ENCODE assay signal across 8 cellular contexts in the genomic region with DNA sequence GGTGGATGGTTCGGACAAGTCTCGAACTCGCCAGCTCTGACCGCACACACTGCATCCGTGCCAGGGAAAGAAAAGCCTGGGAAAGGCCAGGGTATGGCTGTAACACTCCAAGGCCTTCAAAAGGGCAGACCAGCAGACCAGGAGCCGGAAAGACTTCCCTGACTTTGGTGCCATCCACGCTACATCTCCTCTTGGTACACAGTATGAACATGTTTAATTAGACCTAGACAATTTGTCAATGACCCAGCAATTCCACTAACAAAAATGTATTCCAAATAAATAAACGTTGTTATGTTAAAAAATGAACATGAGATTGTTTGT. TPM values are rescaled to one million over a fixed set of nuclear protein-coding genes. Genes with fewer than 3 reads are reported as not detected.
DNase-seq lines count a peak whose midpoint lies in the region; ATAC-seq and TF ChIP-seq lines count a peak whose summit lies in the region.

No MANE protein-coding gene starts in this region.

- ATAC-seq in HCT116 (no peak; the same call in 1 of the 2 replicates), GM18520 (IDR thresholded peaks at IDR 0.05; ENCODE audit: unreplicated experiment) (no peak), GM21367 (IDR thresholded peaks at IDR 0.05; ENCODE audit: unreplicated experiment) (no peak)
- ATAC-seq in activated CD8-positive, alpha-beta T cell treated with anti-CD3 and anti-CD28 coated beads, Interleukin-2, amount 10 ng/mL, durations not matched to agents 7 days and 5 days: no peak
- ATAC-seq in stimulated activated effector memory CD8-positive, alpha-beta T cell treated with anti-CD3 and anti-CD28 coated beads, Interleukin-12 subunit alpha, Interleukin-12 subunit beta, amount 100 ng/mL, for 72 hours: no peak

- H3K9ac ChIP-seq in HCT116 (ENCODE audit: low read length): peak overlapping the region; percentile 74

- BruUV-seq in HCT116 (replicated peaks; lab: Mats Ljungman, UMichigan): TSS peak; percentile 99

- H3K9me2 ChIP-seq in HCT116 (ENCODE audit: insufficient read depth): no peaks in the 10 kb centered on the region

- intact Hi-C loops in HCT116 (cut with micrococcal nuclease): loop anchor here (1.0 kb wide), 1 partner anchor 14 kb away; no protein-coding TSS in a partner anchor

- no peak for TF ChIP-seq POLR2A in HCT116 (IDR thresholded peaks at IDR 0.05; ENCODE audit: borderline replicate concordance, extremely low read depth, insufficient read depth, insufficient read length)

- H3K79me2 ChIP-seq in HCT116 (ENCODE audit: insufficient read depth, low read length): peaks cover 8% of the 10 kb centered on the region; the same call in 1 of the 2 replicates

- H3K36me3 Mint-ChIP-seq in activated CD8-positive, alpha-beta T cell treated with anti-CD3 and anti-CD28 coated beads, Interleukin-2, amount 10 ng/mL, durations not matched to agents 7 days and 5 days (ENCODE audit: low read depth): no peaks in the 10 kb centered on the region
- peaks cover 17% of the 10 kb centered on the region for H3K36me3 Mint-ChIP-seq in stimulated activated effector memory CD8-positive, alpha-beta T cell treated with anti-CD3 and anti-CD28 coated beads, Interleukin-12 subunit alpha, Interleukin-12 subunit beta, amount 100 ng/mL, for 72 hours

- peaks cover 5% of the 10 kb centered on the region for H3K27me3 Mint-ChIP-seq in activated CD8-positive, alpha-beta T cell treated with anti-CD3 and anti-CD28 coated beads, Interleukin-2, amount 10 ng/mL, durations not matched to agents 7 days and 5 days (ENCODE audit: low read depth)

- H3K4me1 ChIP-seq in HCT116 (ENCODE audit: control insufficient read depth in 1 of 2, insufficient read depth in 2 of 2, low read length in 2 of 2): peaks cover 14 to 31% of the 10 kb centered on the region in 2 experiments

- DNase-seq in HCT116 (ENCODE audit: low read depth, low spot score) (no peak), dedifferentiated amniotic fluid mesenchymal stem cell (ENCODE audit: extremely low spot score) (no peak), H4 (ENCODE audit: low spot score) (no peak)
- DNase-seq in activated CD8-positive, alpha-beta T cell treated with anti-CD3 and anti-CD28 coated beads, Interleukin-2, amount 10 ng/mL, durations not matched to agents 7 days and 5 days: no peak
- no peak for DNase-seq in stimulated activated effector memory CD8-positive, alpha-beta T cell treated with anti-CD3 and anti-CD28 coated beads, Interleukin-12 subunit alpha, Interleukin-12 subunit beta, amount 100 ng/mL, for 72 hours (ENCODE audit: low spot score in 2 of 2)

- H3K9me3 Mint-ChIP-seq in activated CD8-positive, alpha-beta T cell treated with anti-CD3 and anti-CD28 coated beads, Interleukin-2, amount 10 ng/mL, durations not matched to agents 7 days and 5 days (ENCODE audit: insufficient read depth): no peaks in the 10 kb centered on the region
- H3K9me3 Mint-ChIP-seq in stimulated activated effector memory CD8-positive, alpha-beta T cell treated with anti-CD3 and anti-CD28 coated beads, Interleukin-12 subunit alpha, Interleukin-12 subunit beta, amount 100 ng/mL, for 72 hours: no peaks in the 10 kb centered on the region

- H2AFZ ChIP-seq in HCT116 (ENCODE audit: low read depth, low read length, poor library complexity, severe bottlenecking): peak overlapping the region; percentile 68

- POLR2A ChIA-PET in HCT116 (lab: Charles Lee): interaction anchor here (0.9 to 1.2 kb wide), 5 partner anchors 8 to 58 kb away, joined by 3 to 14 read pairs (median 4); partner anchors contain the start of gene LSM12
- POLR2A ChIA-PET in activated CD8-positive, alpha-beta T cell treated with anti-CD3 and anti-CD28 coated beads, Interleukin-2, amount 10 ng/mL, durations not matched to agents 7 days and 5 days (lab: Charles Lee): interaction anchor here (0.6 to 4.2 kb wide), 15 partner anchors 9 to 1187 kb away, joined by 3 to 33 read pairs (median 4); partner anchors contain the start of genes HROB, LSM12, TMEM101 and TMUB2

- H4K20me1 ChIP-seq in HCT116 (ENCODE audit: insufficient read depth): no peaks in the 10 kb centered on the region

- H3K27ac Mint-ChIP-seq in activated CD8-positive, alpha-beta T cell treated with anti-CD3 and anti-CD28 coated beads, Interleukin-2, amount 10 ng/mL, durations not matched to agents 7 days and 5 days: peak overlapping the region; percentile 98
- H3K27ac Mint-ChIP-seq in stimulated activated effector memory CD8-positive, alpha-beta T cell treated with anti-CD3 and anti-CD28 coated beads, Interleukin-12 subunit alpha, Interleukin-12 subunit beta, amount 100 ng/mL, for 72 hours: peak overlapping the region; percentile 96

- H3K4me3 ChIP-seq in HCT116 (replicated peaks in 1 of 2; ENCODE audit: low read depth in 1 of 2, low read length in 2 of 2) (peak overlapping the region; percentile 56 to 65), iPS-11a (ENCODE audit: low read depth, low read length) (peak overlapping the region; percentile 75)

- H3K9me3 ChIP-seq in HCT116 (ENCODE audit: control insufficient read depth in 1 of 2, insufficient read depth in 1 of 2, low read depth in 1 of 2, low read length in 2 of 2): no peaks in the 10 kb centered on the region

- CTCF ChIA-PET in HCT116 (lab: Charles Lee): interaction anchor here (0.9 to 2.4 kb wide), 7 partner anchors 9 to 44 kb away, joined by 3 to 13 read pairs (median 9); no protein-coding TSS in a partner anchor
- CTCF ChIA-PET in activated CD8-positive, alpha-beta T cell treated with anti-CD3 and anti-CD28 coated beads, Interleukin-2, amount 10 ng/mL, durations not matched to agents 7 days and 5 days (lab: Charles Lee): interaction anchor here (0.9 to 2.6 kb wide), 25 partner anchors 8 to 244 kb away, joined by 3 to 20 read pairs (median 5); partner anchors contain the start of genes GRN and TMUB2

- TF ChIP-seq CTCF in HCT116 (IDR thresholded peaks at IDR 0.05 in 2 of 3, conservative IDR thresholded peaks at IDR 0.05 in 1 of 3; ENCODE audit: borderline replicate concordance in 1 of 3, insufficient read depth in 1 of 3, low read depth in 2 of 3, low read length in 2 of 3): no peak

- H3K36me3 ChIP-seq in HCT116 (ENCODE audit: control insufficient read depth in 1 of 2, insufficient read depth in 2 of 2, low read length in 2 of 2): no peaks in the 10 kb centered on the region

- H3K27me3 ChIP-seq in HCT116 (ENCODE audit: insufficient read depth, low read length): no peaks in the 10 kb centered on the region

- H3K4me3 Mint-ChIP-seq in activated CD8-positive, alpha-beta T cell treated with anti-CD3 and anti-CD28 coated beads, Interleukin-2, amount 10 ng/mL, durations not matched to agents 7 days and 5 days: peak overlapping the region; percentile 90
- peak overlapping the region; percentile 90 for H3K4me3 Mint-ChIP-seq in stimulated activated effector memory CD8-positive, alpha-beta T cell treated with anti-CD3 and anti-CD28 coated beads, Interleukin-12 subunit alpha, Interleukin-12 subunit beta, amount 100 ng/mL, for 72 hours

- peak overlapping the region; percentile 66 for H3K27ac ChIP-seq in HCT116 (ENCODE audit: low read depth, low read length)

- H3K4me1 Mint-ChIP-seq in activated CD8-positive, alpha-beta T cell treated with anti-CD3 and anti-CD28 coated beads, Interleukin-2, amount 10 ng/mL, durations not matched to agents 7 days and 5 days (ENCODE audit: low read depth): peaks cover 16% of the 10 kb centered on the region
- peaks cover 35% of the 10 kb centered on the region for H3K4me1 Mint-ChIP-seq in stimulated activated effector memory CD8-positive, alpha-beta T cell treated with anti-CD3 and anti-CD28 coated beads, Interleukin-12 subunit alpha, Interleukin-12 subunit beta, amount 100 ng/mL, for 72 hours

- TF ChIP-seq RAD21 in HCT116 (IDR thresholded peaks at IDR 0.05; ENCODE audit: low read depth): no peak

- RAD21 ChIA-PET in HCT116 (lab: Charles Lee; ENCODE audit: low non-redundant PET in 1 of 2, low total read pairs in 2 of 2, uncharacterized antibody in 2 of 2, unreplicated experiment in 2 of 2): interaction anchor here (0.9 to 1.3 kb wide), 3 partner anchors 14 to 41 kb away, joined by 3 to 4 read pairs (median 4); no protein-coding TSS in a partner anchor

- peak overlapping the region; percentile 82 for H3K4me2 ChIP-seq in HCT116 (ENCODE audit: low read length)

TF ChIP-seq in HCT116, 20 proteins besides CTCF, POLR2A, EP300 and RAD21 (continues in another document):
- peak; percentile 2; the same call in 1 of the 2 replicates for TF ChIP-seq ZFX (IDR thresholded peaks at IDR 0.05)
- no peak for TF ChIP-seq TCF7L2 (IDR thresholded peaks at IDR 0.05; ENCODE audit: borderline replicate concordance, extremely low read depth, insufficient read depth, insufficient read length)
- no peak for TF ChIP-seq ATF3 (IDR thresholded peaks at IDR 0.05)
- no peak for TF ChIP-seq SRF (IDR thresholded peaks at IDR 0.05; ENCODE audit: low read depth)
- TF ChIP-seq SIN3A (IDR thresholded peaks at IDR 0.05; ENCODE audit: low read depth): 0 out of 2 replicates have a peak, but pooled peaks have one; percentile 41

RNA-seq across cellular contexts. Expression of gene HDAC5, which starts 0.6 kb away (rescaled TPM):
- total RNA-seq in HCT116 (2021; ENCODE audit: unreplicated experiment): 32.9 TPM
- polyA plus RNA-seq in HCT116 (2012): 51.0 and 68.2 TPM in 2 replicates
- total RNA-seq in activated CD8-positive, alpha-beta T cell treated with anti-CD3 and anti-CD28 coated beads, Interleukin-2, amount 10 ng/mL, durations not matched to agents 7 days and 5 days: 10 to 100 TPM; 24.0 to 24.9 TPM
- total RNA-seq in H4 (2014; rRNA removed; shearing (Covaris generic)): 13.7 and 16.8 TPM in 2 replicates

RNA-seq across cellular contexts. Expression of gene HROB, which starts 17.7 kb away (rescaled TPM):
- total RNA-seq in HCT116 (2021; ENCODE audit: unreplicated experiment): 14.3 TPM
- 8.5 and 11.7 TPM in 2 replicates for polyA plus RNA-seq in HCT116 (2012)
- 10 to 100 TPM; 16.4 to 18.0 TPM for total RNA-seq in activated CD8-positive, alpha-beta T cell treated with anti-CD3 and anti-CD28 coated beads, Interleukin-2, amount 10 ng/mL, durations not matched to agents 7 days and 5 days
- 4.0 and 7.0 TPM in 2 replicates for total RNA-seq in H4 (2014; rRNA removed; shearing (Covaris generic))

RNA-seq across cellular contexts. Expression of gene ASB16, which starts 46.4 kb away (rescaled TPM):
- total RNA-seq in HCT116 (2021; ENCODE audit: unreplicated experiment): 0.37 TPM
- 0.50 and 0.72 TPM in 2 replicates for polyA plus RNA-seq in HCT116 (2012)
- total RNA-seq in activated CD8-positive, alpha-beta T cell treated with anti-CD3 and anti-CD28 coated beads, Interleukin-2, amount 10 ng/mL, durations not matched to agents 7 days and 5 days: under 1 TPM; 0.26 to 0.42 TPM
- total RNA-seq in H4 (2014; rRNA removed; shearing (Covaris generic)): not detected in 2 replicates

RNA-seq across cellular contexts. Expression of gene G6PC3, which starts 53.5 kb away (rescaled TPM):
- 50.6 TPM for total RNA-seq in HCT116 (2021; ENCODE audit: unreplicated experiment)
- 67.8 and 69.6 TPM in 2 replicates for polyA plus RNA-seq in HCT116 (2012)
- 10 to 100 TPM; 19.3 to 19.7 TPM for total RNA-seq in activated CD8-positive, alpha-beta T cell treated with anti-CD3 and anti-CD28 coated beads, Interleukin-2, amount 10 ng/mL, durations not matched to agents 7 days and 5 days
- 51.0 and 71.2 TPM in 2 replicates for total RNA-seq in H4 (2014; rRNA removed; shearing (Covaris generic))

RNA-seq across cellular contexts. Expression of gene LSM12, which starts 57.6 kb away (rescaled TPM):
- 99.6 TPM for total RNA-seq in HCT116 (2021; ENCODE audit: unreplicated experiment)
- polyA plus RNA-seq in HCT116 (2012): 44.3 and 45.4 TPM in 2 replicates
- total RNA-seq in activated CD8-positive, alpha-beta T cell treated with anti-CD3 and anti-CD28 coated beads, Interleukin-2, amount 10 ng/mL, durations not matched to agents 7 days and 5 days: 10 to 100 TPM; 61.9 to 62.5 TPM
- 62.2 and 65.0 TPM in 2 replicates for total RNA-seq in H4 (2014; rRNA removed; shearing (Covaris generic))
